ENCODE assay signal across 34 cellular contexts in genomic region chr10:98814459-98814858, GRCh38.
"Had no signal": no experiment of that assay in that cellular context is flagged by ENCODE, and none has a peak within 500 bp of the region (broad histone marks: within the 10 kb centered on the region; RNA-seq: fewer than 3 reads in every experiment).

No MANE protein-coding gene starts in this region.

- H3K9me3 ChIP-seq: MG63 had no signal

- H3K27ac ChIP-seq: KMS-11 had no signal

- H3K4me3 ChIP-seq: MG63 had no signal

- H3K4me2 ChIP-seq: KMS-11 had no signal

- H3K27me3 ChIP-seq: MG63 had no signal

- DNase-seq: Karpas-422, Kasumi-1, MG63, MM.1S, MV-4-11, NCI-H1048, NCI-H1092, NCI-H1092 treated with DMSO at 0.1 percent for 48 hours, NCI-H1105, NCI-H1105 treated with DMSO at 0.1 percent for 48 hours, NCI-H1417, NCI-H1417 treated with DMSO at 0.1 percent for 48 hours, NCI-H1436, NCI-H1436 treated with DMSO at 0.1 percent for 48 hours, NCI-H146, NCI-H1694, NCI-H1694 treated with DMSO at 0.1 percent for 48 hours, NCI-H187, NCI-H187 treated with DMSO at 0.1 percent for 48 hours, NCI-H1930, NCI-H2029, NCI-H2029 treated with DMSO at 0.1 percent for 48 hours, NCI-H2081, NCI-H2081 treated with DMSO at 0.1 percent for 48 hours, NCI-H2107, NCI-H2171, NCI-H2171 treated with DMSO at 0.1 percent for 48 hours, NCI-H2227 treated with DMSO at 0.1 percent for 48 hours, NCI-H226, NCI-H345, NCI-H446, NCI-H446 treated with DMSO at 0.1 percent for 48 hours, NCI-H510A had no signal

- H3K9ac ChIP-seq: KMS-11 had no signal

- H3K36me3 ChIP-seq: MG63 had no signal
